Comparison of ENCODE assay signal across 8 cellular contexts in the genomic region with DNA sequence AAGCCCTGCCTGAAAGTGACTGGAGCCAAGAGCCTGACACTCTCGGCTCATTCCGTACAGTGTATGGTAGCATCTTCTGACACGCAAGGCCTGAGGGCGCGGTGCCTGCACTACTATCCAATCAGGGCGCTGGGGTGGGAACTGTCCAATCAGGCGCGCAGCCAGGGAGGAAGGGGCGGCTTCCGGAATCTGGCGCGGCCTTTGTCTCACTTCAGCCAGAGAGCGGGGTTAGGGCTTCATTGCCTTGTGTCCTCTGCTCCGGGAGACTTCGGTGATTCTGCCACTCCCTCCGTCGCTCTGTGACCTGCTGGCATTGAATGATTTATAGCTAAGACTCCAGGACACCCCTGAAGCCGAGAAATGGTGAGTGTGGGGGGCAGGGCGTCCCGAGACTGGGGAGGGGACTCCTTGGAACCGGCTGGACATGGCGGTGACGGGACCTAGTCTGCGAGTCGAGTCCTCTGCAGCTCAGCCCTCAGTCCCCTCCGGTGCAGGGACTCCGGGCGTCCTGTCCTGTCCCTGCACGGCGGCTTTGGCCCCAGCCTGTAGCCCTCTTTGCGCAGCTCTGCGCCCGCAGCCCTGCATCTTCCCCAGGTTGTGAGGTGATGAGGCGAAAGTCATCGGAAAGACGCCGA.
A peak's percentile ranks its signal among the peaks of the same experiment; 100 is the strongest.
DNase-seq lines count a peak whose midpoint lies in the region; ATAC-seq and TF ChIP-seq lines count a peak whose summit lies in the region.
"Not testable (repeated sequence)": the region's sequence is repeated elsewhere in the genome, so short reads cannot be mapped to it uniquely, and the experiment has no call there.

No MANE protein-coding gene starts in this region.

- not testable (repeated sequence) for H3K4me1 Mint-ChIP-seq in central memory CD8-positive, alpha-beta T cell

- ATAC-seq in GM19023 (IDR thresholded peaks at IDR 0.05; ENCODE audit: unreplicated experiment) (peak; percentile 100), HG03159 (IDR thresholded peaks at IDR 0.05; ENCODE audit: unreplicated experiment) (peak; percentile 100)
- peak; percentile 100 for ATAC-seq in central memory CD8-positive, alpha-beta T cell (replicated peaks; ENCODE audit: extremely low read depth, poor library complexity, severe bottlenecking)

- H3K9me3 Mint-ChIP-seq in central memory CD8-positive, alpha-beta T cell = not testable (repeated sequence)

- DNase-seq in AG09309 (ENCODE audit: low read depth) = peak; percentile 74
- peak; percentile 84 for DNase-seq in NCI-H226
- DNase-seq in activated CD4-positive, CD25-positive, alpha-beta regulatory T cell treated with anti-CD3 and anti-CD28 coated beads, Interleukin-2, amount 50 U/mL, for 16 hours (ENCODE audit: low read depth, low spot score) = peak; percentile 74
- DNase-seq in central memory CD8-positive, alpha-beta T cell (ENCODE audit: low spot score in 2 of 2) = peak; percentile 73 to 83
- DNase-seq in iris pigment epithelial cell (ENCODE audit: low read depth) = peak; percentile 93
- peak; percentile 74 to 83 for DNase-seq in stimulated activated CD4-positive, alpha-beta T cell treated with anti-CD3 and anti-CD28 coated beads, Interleukin-12 subunit alpha, Interleukin-12 subunit beta, amount 100 ng/mL, for 24 hours (ENCODE audit: low read depth in 2 of 2)

- H3K4me3 Mint-ChIP-seq in central memory CD8-positive, alpha-beta T cell = peak overlapping the region; percentile 86

- H3K36me3 Mint-ChIP-seq in central memory CD8-positive, alpha-beta T cell (ENCODE audit: insufficient read depth) = not testable (repeated sequence)

- TF ChIP-seq CTCF in AG09309 (IDR thresholded peaks at IDR 0.05; ENCODE audit: control insufficient read depth, insufficient read depth, low read depth, low read length, missing control alignments) = not testable (repeated sequence)

- peak overlapping the region; percentile 61 for H3K4me3 ChIP-seq in AG09309 (ENCODE audit: control insufficient read depth, low read depth, low read length)

- H3K27me3 Mint-ChIP-seq in central memory CD8-positive, alpha-beta T cell = not testable (repeated sequence)

- H3K27ac Mint-ChIP-seq in central memory CD8-positive, alpha-beta T cell (ENCODE audit: low read depth) = peak overlapping the region; percentile 75

Comparison
In these comparisons a context has a peak if more than half of its experiments do, and no peak if none do; other contexts are left out.
1. Peak in every context shown above with its lines: DNase-seq, ATAC-seq and H3K4me3 ChIP-seq.